Comparison of ENCODE assay signal across 8 cellular contexts in genomic region chr19:58400638-58400915, GRCh38. TPM values are rescaled to one million over a fixed set of nuclear protein-coding genes. Genes with fewer than 3 reads are reported as not detected.
DNase-seq lines count a peak whose midpoint lies in the region; ATAC-seq, FAIRE-seq and TF ChIP-seq lines count a peak whose summit lies in the region.

No MANE protein-coding gene starts in this region.

- peaks cover 6% of the 10 kb centered on the region for H3K36me3 Mint-ChIP-seq in T-helper 1 cell treated with Interleukin-12 subunit alpha and Interleukin-12 subunit beta and Interleukin-4 antibody, amounts not matched to agents 30 μg/mL and 1 μg/mL, for 36 hours (ENCODE audit: low read depth)
- H3K36me3 Mint-ChIP-seq in activated naive CD8-positive, alpha-beta T cell treated with anti-CD3 and anti-CD28 coated beads, Interleukin-2, amount 50 U/mL, for 24 hours (ENCODE audit: low read depth): peaks cover 5% of the 10 kb centered on the region

- peaks cover 17 to 26% (median 20%) of the 10 kb centered on the region in 5 donors for H3K27me3 ChIP-seq in subcutaneous abdominal adipose tissue (ENCODE audit: control insufficient read depth in 5 of 5, insufficient read depth in 4 of 5, low read length in 5 of 5)
- peaks cover 13% of the 10 kb centered on the region for H3K27me3 ChIP-seq in foreskin keratinocyte

- H3K27ac Mint-ChIP-seq in T-helper 1 cell treated with Interleukin-12 subunit alpha and Interleukin-12 subunit beta and Interleukin-4 antibody, amounts not matched to agents 30 μg/mL and 1 μg/mL, for 36 hours: no peak overlapping the region
- H3K27ac Mint-ChIP-seq in activated naive CD8-positive, alpha-beta T cell treated with anti-CD3 and anti-CD28 coated beads, Interleukin-2, amount 50 U/mL, for 24 hours: no peak overlapping the region

- no peak for DNase-seq in T-helper 1 cell
- DNase-seq in activated naive CD8-positive, alpha-beta T cell treated with anti-CD3 and anti-CD28 coated beads, Interleukin-2, amount 50 U/mL, for 24 hours: peak; percentile 1
- DNase-seq in kidney: no peak
- DNase-seq in NCI-H2196 treated with DMSO at 0.1 percent for 48 hours (lab: John Stamatoyannopoulos, UW; ENCODE audit: unreplicated experiment): no peak
- no peak for DNase-seq in foreskin keratinocyte

- peak overlapping the region; percentile 91 for H3K4me3 Mint-ChIP-seq in T-helper 1 cell treated with Interleukin-12 subunit alpha and Interleukin-12 subunit beta and Interleukin-4 antibody, amounts not matched to agents 30 μg/mL and 1 μg/mL, for 36 hours
- no peak overlapping the region for H3K4me3 Mint-ChIP-seq in activated naive CD8-positive, alpha-beta T cell treated with anti-CD3 and anti-CD28 coated beads, Interleukin-2, amount 50 U/mL, for 24 hours

- peaks cover 13% of the 10 kb centered on the region for H3K4me1 Mint-ChIP-seq in T-helper 1 cell treated with Interleukin-12 subunit alpha and Interleukin-12 subunit beta and Interleukin-4 antibody, amounts not matched to agents 30 μg/mL and 1 μg/mL, for 36 hours (ENCODE audit: low read depth)
- peaks cover 23% of the 10 kb centered on the region for H3K4me1 Mint-ChIP-seq in activated naive CD8-positive, alpha-beta T cell treated with anti-CD3 and anti-CD28 coated beads, Interleukin-2, amount 50 U/mL, for 24 hours

- H3K9me3 Mint-ChIP-seq in T-helper 1 cell treated with Interleukin-12 subunit alpha and Interleukin-12 subunit beta and Interleukin-4 antibody, amounts not matched to agents 30 μg/mL and 1 μg/mL, for 36 hours: no peaks in the 10 kb centered on the region
- H3K9me3 Mint-ChIP-seq in activated naive CD8-positive, alpha-beta T cell treated with anti-CD3 and anti-CD28 coated beads, Interleukin-2, amount 50 U/mL, for 24 hours: no peaks in the 10 kb centered on the region

- H3K9ac ChIP-seq in kidney (ENCODE audit: low read length in 2 of 2) (peak overlapping the region; percentile 20 to 65), subcutaneous abdominal adipose tissue (ENCODE audit: low read length in 5 of 5) (peak overlapping the region in 4 of 5 donors; percentile 57 to 70 (median 60))

- H3K4me3 ChIP-seq in kidney (ENCODE audit: low read length in 2 of 2) (peak overlapping the region; percentile 76 to 79), subcutaneous abdominal adipose tissue (ENCODE audit: low read depth in 1 of 5, low read length in 5 of 5) (peak overlapping the region in 4 of 5 donors; percentile 64 to 85 (median 80))

- TF ChIP-seq CTCF in kidney (IDR thresholded peaks at IDR 0.05; ENCODE audit: borderline replicate concordance, extremely low read depth, insufficient read depth): no peak
- TF ChIP-seq CTCF in foreskin keratinocyte (conservative IDR thresholded peaks at IDR 0.05): no peak

- intact Hi-C loops in kidney (cut with DNase I): no loop called here

- H3K27me3 Mint-ChIP-seq in T-helper 1 cell treated with Interleukin-12 subunit alpha and Interleukin-12 subunit beta and Interleukin-4 antibody, amounts not matched to agents 30 μg/mL and 1 μg/mL, for 36 hours (ENCODE audit: low read depth): peaks cover 3% of the 10 kb centered on the region
- peaks cover 11% of the 10 kb centered on the region for H3K27me3 Mint-ChIP-seq in activated naive CD8-positive, alpha-beta T cell treated with anti-CD3 and anti-CD28 coated beads, Interleukin-2, amount 50 U/mL, for 24 hours

- FAIRE-seq in kidney (lab: Jason Lieb, UNC): no peak

- H3K36me3 ChIP-seq in kidney (ENCODE audit: control insufficient read depth in 1 of 2, insufficient read depth in 2 of 2, low read length in 2 of 2) (no peaks in the 10 kb centered on the region), subcutaneous abdominal adipose tissue (ENCODE audit: control insufficient read depth in 5 of 5, insufficient read depth in 5 of 5, low read length in 5 of 5) (no peaks in the 10 kb centered on the region)

- ATAC-seq in activated naive CD8-positive, alpha-beta T cell treated with anti-CD3 and anti-CD28 coated beads, Interleukin-2, amount 50 U/mL, for 24 hours: no peak
- ATAC-seq in HG02970 (IDR thresholded peaks at IDR 0.05; ENCODE audit: low FRiP score, unreplicated experiment): no peak
- no peak for ATAC-seq in foreskin keratinocyte

- no peak overlapping the region for H3K27ac ChIP-seq in kidney (ENCODE audit: low read depth in 2 of 2, low read length in 2 of 2)
- H3K27ac ChIP-seq in subcutaneous abdominal adipose tissue (ENCODE audit: low read depth, low read length): no peak overlapping the region
- H3K27ac ChIP-seq in foreskin keratinocyte: no peak overlapping the region

- H3K9me3 ChIP-seq in kidney (ENCODE audit: control insufficient read depth in 1 of 2, low read length in 2 of 2) (no peaks in the 10 kb centered on the region), subcutaneous abdominal adipose tissue (ENCODE audit: control insufficient read depth in 5 of 5, low read length in 5 of 5) (no peaks in the 10 kb centered on the region)

- H3K4me1 ChIP-seq in kidney (ENCODE audit: control insufficient read depth in 1 of 2, insufficient read depth in 1 of 2, low read depth in 1 of 2, low read length in 2 of 2) (peaks cover 10 to 13% of the 10 kb centered on the region in 2 donors), subcutaneous abdominal adipose tissue (ENCODE audit: control insufficient read depth in 5 of 5, insufficient read depth in 5 of 5, low read length in 5 of 5) (peaks cover 3 to 26% (median 23%) of the 10 kb centered on the region in 5 donors), foreskin keratinocyte (no peaks in the 10 kb centered on the region)

RNA-seq across cellular contexts. Expression of gene RNF225, which starts 5.1 kb away (rescaled TPM):
- total RNA-seq in kidney (0.25 TPM), foreskin keratinocyte (0.11 and 0.24 TPM in 2 replicates)
- polyA plus RNA-seq in kidney (ENCODE audit: insufficient read depth, low read depth, low replicate concordance) (not detected), foreskin keratinocyte (not detected in 2 replicates)

RNA-seq across cellular contexts. Expression of gene ZNF584, which starts 7.9 kb away (rescaled TPM):
- total RNA-seq in kidney: 13.0 TPM
- polyA plus RNA-seq in kidney (ENCODE audit: insufficient read depth, low read depth, low replicate concordance): 6.2 TPM
- total RNA-seq in foreskin keratinocyte: 14.5 and 15.5 TPM in 2 replicates
- polyA plus RNA-seq in foreskin keratinocyte: 7.7 and 8.9 TPM in 2 replicates

RNA-seq across cellular contexts. Expression of gene RPS5, which starts 13.5 kb away (rescaled TPM):
- total RNA-seq in kidney: 802 TPM
- 929 TPM for polyA plus RNA-seq in kidney (ENCODE audit: insufficient read depth, low read depth, low replicate concordance)
- total RNA-seq in foreskin keratinocyte: 1,574 and 1,581 TPM in 2 replicates
- 2,220 and 2,246 TPM in 2 replicates for polyA plus RNA-seq in foreskin keratinocyte

RNA-seq across cellular contexts. Expression of gene ZNF837, which starts 19.7 kb away (rescaled TPM):
- total RNA-seq in kidney (5.0 TPM), foreskin keratinocyte (0.78 and 1.2 TPM in 2 replicates)
- polyA plus RNA-seq in kidney (ENCODE audit: insufficient read depth, low read depth, low replicate concordance) (3.6 TPM), foreskin keratinocyte (0.82 and 1.2 TPM in 2 replicates)

RNA-seq across cellular contexts. Expression of gene ZNF497, which starts 38.0 kb away (rescaled TPM):
- total RNA-seq in kidney: 5.0 TPM
- 1.7 TPM for polyA plus RNA-seq in kidney (ENCODE audit: insufficient read depth, low read depth, low replicate concordance)
- total RNA-seq in foreskin keratinocyte: 0.28 and 0.41 TPM in 2 replicates
- 0.33 and 0.43 TPM in 2 replicates for polyA plus RNA-seq in foreskin keratinocyte
